In the genomic region with DNA sequence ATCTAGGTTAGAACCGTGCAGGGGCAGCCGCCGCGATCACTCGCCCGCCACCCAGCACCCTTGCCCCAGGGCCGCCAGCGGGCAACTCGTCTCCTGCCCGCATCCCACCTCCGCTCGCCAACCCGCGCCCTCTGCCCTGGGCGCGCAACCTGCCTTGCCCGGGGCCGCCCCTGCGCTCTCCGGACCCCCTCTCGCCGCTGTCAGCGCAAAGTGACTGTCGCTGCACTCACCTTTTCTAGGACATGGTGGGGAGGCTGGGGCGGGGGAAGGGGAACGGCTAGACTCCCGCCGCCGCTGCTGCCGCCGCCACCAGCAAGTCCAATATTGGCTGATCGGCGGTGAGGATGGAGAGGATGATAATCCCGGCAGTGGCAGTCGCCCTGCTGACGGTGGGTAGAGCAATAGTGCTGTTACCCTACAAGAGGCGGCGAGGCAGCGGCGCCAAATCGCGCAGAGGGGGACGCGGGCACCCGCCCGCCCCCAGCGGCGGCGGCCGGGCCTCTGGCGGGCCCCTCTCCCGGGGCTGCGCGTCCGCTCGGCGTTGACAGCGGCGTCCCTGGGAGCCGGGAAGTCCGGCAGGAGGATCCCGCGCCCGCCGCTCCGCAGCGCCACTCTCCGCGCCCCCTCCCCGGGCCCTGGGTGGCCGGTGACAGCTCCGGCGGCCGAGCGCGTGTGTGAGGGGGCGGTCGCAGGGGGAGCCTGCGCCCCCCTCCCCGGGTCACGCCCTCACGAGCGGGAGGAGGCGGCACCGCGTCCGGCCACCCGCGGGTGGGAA, we compare ENCODE assay signal across 8 cellular contexts. TPM values are rescaled to one million over a fixed set of nuclear protein-coding genes. Genes with fewer than 3 reads are reported as not detected.
DNase-seq lines count a peak whose midpoint lies in the region; ATAC-seq, FAIRE-seq and TF ChIP-seq lines count a peak whose summit lies in the region.

No MANE protein-coding gene starts in this region.

- H3K14ac ChIP-seq in neuronal stem cell (ENCODE audit: low read length), result no peak overlapping the region

- no peak overlapping the region for H2BK120ac ChIP-seq in neuronal stem cell (ENCODE audit: low read depth, low read length)

- H4K8ac ChIP-seq in neuronal stem cell (ENCODE audit: low read depth, low read length), result no peak overlapping the region

- H3K27me3 ChIP-seq in BJ (ENCODE audit: control insufficient read depth, insufficient read depth, low read length) (peaks cover 23% of the 10 kb centered on the region), neuronal stem cell (ENCODE audit: control insufficient read depth in 3 of 3, insufficient read depth in 3 of 3, low read depth in 1 of 3, low read length in 3 of 3) (peaks cover 9 to 75% (median 33%) of the 10 kb centered on the region in 3 experiments), thoracic aorta (replicated peaks; ENCODE audit: insufficient read depth) (no peaks in the 10 kb centered on the region)

- H3K36me3 ChIP-seq in BJ (ENCODE audit: control insufficient read depth, insufficient read depth, low read length) (no peaks in the 10 kb centered on the region), neuronal stem cell (replicated peaks in 1 of 2; ENCODE audit: control insufficient read depth in 2 of 2, insufficient read depth in 2 of 2, low read length in 2 of 2) (no peaks in the 10 kb centered on the region), thoracic aorta (no peaks in the 10 kb centered on the region)

- H2AK5ac ChIP-seq in neuronal stem cell (ENCODE audit: low read depth, low read length), result no peak overlapping the region

- H2BK15ac ChIP-seq in neuronal stem cell (ENCODE audit: low read length), result no peak overlapping the region

- H3K9me3 ChIP-seq in neuronal stem cell (replicated peaks in 1 of 2; ENCODE audit: control insufficient read depth in 2 of 2, insufficient read depth in 1 of 2, low read depth in 1 of 2, low read length in 2 of 2) (no peaks in the 10 kb centered on the region), thoracic aorta (no peaks in the 10 kb centered on the region)

- H3K18ac ChIP-seq in neuronal stem cell (ENCODE audit: low read length), result peak overlapping the region; percentile 76

- POLR2A ChIA-PET in BJ (lab: Charles Lee), result no interaction called here

- peak overlapping the region; percentile 89 for H3K23ac ChIP-seq in neuronal stem cell (ENCODE audit: low read depth, low read length, poor library complexity)

- H3K79me1 ChIP-seq in neuronal stem cell (ENCODE audit: low read depth, low read length), result no peaks in the 10 kb centered on the region

- H3K4me1 ChIP-seq in neuronal stem cell (ENCODE audit: control insufficient read depth in 2 of 2, insufficient read depth in 1 of 2, low read depth in 1 of 2, low read length in 2 of 2), result peaks cover 0 to 2% of the 10 kb centered on the region in 2 donors
- H3K4me1 ChIP-seq in thoracic aorta (ENCODE audit: control insufficient read depth in 1 of 2, low read depth in 2 of 2), result peaks cover 6 to 40% of the 10 kb centered on the region in 2 donors

- no peak overlapping the region for H4K91ac ChIP-seq in neuronal stem cell (ENCODE audit: low read depth, low read length, poor library complexity)

- peak overlapping the region; percentile 83 for H2AFZ ChIP-seq in neuronal stem cell (ENCODE audit: low read length)

- DNase-seq in BJ (ENCODE audit: low read depth), result no peak
- no peak for DNase-seq in Jurkat, Clone E6-1 (ENCODE audit: low read depth, low spot score)
- peak; percentile 34 to 38 for DNase-seq in activated T-helper 1 cell treated with anti-CD3 and anti-CD28 coated beads, Interleukin-2, amount 50 U/mL, for 16 hours (ENCODE audit: low read depth in 1 of 2, low spot score in 1 of 2)
- peak; percentile 31 to 44 for DNase-seq in frontal cortex (ENCODE audit: low spot score in 2 of 2)
- DNase-seq in neuronal stem cell (ENCODE audit: low spot score), result peak; percentile 48
- DNase-seq in thoracic aorta (ENCODE audit: low spot score), result no peak

- H3K9ac ChIP-seq in neuronal stem cell (ENCODE audit: low read depth, low read length, poor library complexity), result no peak overlapping the region

- H3K4ac ChIP-seq in neuronal stem cell (ENCODE audit: low read length), result no peak overlapping the region

- H3K27ac ChIP-seq in neuronal stem cell (replicated peaks; ENCODE audit: low read length) (no peak overlapping the region), thoracic aorta (peak overlapping the region; percentile 33 to 95)

- CTCF ChIA-PET in BJ (lab: Yijun Ruan, JAX), result no interaction called here

- no peak overlapping the region for H2BK12ac ChIP-seq in neuronal stem cell (ENCODE audit: low read length)

- no peak for FAIRE-seq in frontal cortex (lab: Jason Lieb, UNC)

- TF ChIP-seq CTCF in BJ (IDR thresholded peaks at IDR 0.05; ENCODE audit: insufficient read depth, low read depth, low read length), result no peak
- TF ChIP-seq CTCF in thoracic aorta (IDR thresholded peaks at IDR 0.05), result no peak

- H3K4me3 ChIP-seq in BJ (ENCODE audit: low read depth, low read length) (peak overlapping the region; percentile 34), neuronal stem cell (ENCODE audit: low read length in 2 of 2) (peak overlapping the region; percentile 42 to 92), thoracic aorta (peak overlapping the region; percentile 100)
- H3K4me3 ChIP-seq in Jurkat, Clone E6-1 (ENCODE audit: low read length), result peak overlapping the region; percentile 46

- peak overlapping the region; percentile 98 for H3K4me2 ChIP-seq in neuronal stem cell (ENCODE audit: insufficient read depth, low read length, poor library complexity, severe bottlenecking)

- H2BK5ac ChIP-seq in neuronal stem cell (ENCODE audit: low read length), result no peak overlapping the region

- ATAC-seq in thoracic aorta (ENCODE audit: insufficient number of reproducible peaks, low FRiP score, low read depth) (no peak), HG03457 (IDR thresholded peaks at IDR 0.05; ENCODE audit: unreplicated experiment) (no peak), HG02642 (IDR thresholded peaks at IDR 0.05; ENCODE audit: poor library complexity, unreplicated experiment) (no peak)

- WGBS in neuronal stem cell (ENCODE audit: extremely low coverage in 2 of 2, insufficient read length in 2 of 2, insufficient replicate concordance in 1 of 2), 2 donors, result no CpG with 5 or more reads among the region's 89 CpGs

RNA-seq across cellular contexts. Expression of a gene that starts 2.3 kb away (rescaled TPM):
- polyA plus RNA-seq in BJ (2011; rRNA removed), result 0.06 and 0.18 TPM in 2 replicates
- polyA minus RNA-seq in BJ (2011; rRNA and poly(A)+ RNA removed), result 0.19 TPM in 1 of 2 replicates, not detected in the other
- polyA plus RNA-seq in Jurkat, Clone E6-1 (2012; ENCODE audit: insufficient read depth, insufficient read length), result 1.5 TPM
- 5.7 TPM for total RNA-seq in frontal cortex
- polyA plus RNA-seq in neuronal stem cell (2013, experiment 1 of 2), result 0.42 TPM
- polyA plus RNA-seq in neuronal stem cell (2013, experiment 2 of 2), result 0.73 TPM
- total RNA-seq in thoracic aorta, result 10 to 100 TPM; 11.2 to 18.1 TPM

Comparison
In these comparisons a context has a peak if more than half of its experiments do, and no peak if none do; other contexts are left out.
1. DNase-seq: peak in activated T-helper 1 cell treated with anti-CD3 and anti-CD28 coated beads, Interleukin-2, amount 50 U/mL, for 16 hours (2 of 2), frontal cortex (2 of 2) and neuronal stem cell (single experiment); none in BJ (single experiment), Jurkat, Clone E6-1 (single experiment) and thoracic aorta (single experiment).
2. H3K4me3 ChIP-seq: peak in every context shown above with its lines; median percentile 100 in thoracic aorta; 67 in neuronal stem cell; 46 in Jurkat, Clone E6-1; 34 in BJ.